10 cellular contexts compared by ENCODE assay signal in genomic region chr2:30503007-30503691, GRCh38. TPM values are rescaled to one million over a fixed set of nuclear protein-coding genes. Genes with fewer than 3 reads are reported as not detected.
DNase-seq lines count a peak whose midpoint lies in the region; TF ChIP-seq lines count a peak whose summit lies in the region.
"Had no signal": no experiment of that assay in that cellular context is flagged by ENCODE, and none has a peak within 500 bp of the region (broad histone marks: within the 10 kb centered on the region; RNA-seq: fewer than 3 reads in every experiment).

No MANE protein-coding gene starts in this region.

- peak overlapping the region; percentile 7; the same call in 1 of the 2 replicates for H3K4me2 ChIP-seq in OCI-LY3 (ENCODE audit: low read length)

- no peak overlapping the region for H3K9ac ChIP-seq in OCI-LY3 (ENCODE audit: low read length)

- H3K27ac ChIP-seq in OCI-LY3 (ENCODE audit: low read length) (no peak overlapping the region), tibial artery (peak overlapping the region; percentile 31 to 54), esophagus squamous epithelium (peak overlapping the region in 1 of 4 donors; percentile 16)

- H3K27ac Mint-ChIP-seq in activated naive CD4-positive, alpha-beta T cell treated with anti-CD3 and anti-CD28 coated beads, Interleukin-2, amount 10 ng/mL, durations not matched to agents 7 days and 5 days, result peak overlapping the region; percentile 31

- no peak for DNase-seq in activated naive CD4-positive, alpha-beta T cell treated with anti-CD3 and anti-CD28 coated beads, Interleukin-2, amount 10 ng/mL, durations not matched to agents 7 days and 5 days
- no peak for DNase-seq in activated naive CD4-positive, alpha-beta T cell treated with anti-CD3 and anti-CD28 coated beads, Interleukin-2, amount 50 U/mL, for 16 hours
- peak; percentile 48 for DNase-seq in fibroblast of pulmonary artery (ENCODE audit: low read depth)
- no peak for DNase-seq in tibial artery
- DNase-seq in erythroblast (lab: John Stamatoyannopoulos, UW), result no peak
- no peak for DNase-seq in esophagus squamous epithelium (lab: John Stamatoyannopoulos, UW)
- DNase-seq in ecto neural progenitor cell (ENCODE audit: low spot score), result no peak
- DNase-seq: NCI-H345; stimulated activated CD4-positive, alpha-beta T cell treated with anti-CD3 and anti-CD28 coated beads, Interleukin-4, amount 100 ng/mL, for 24 hours had no signal

- H3K4me3 Mint-ChIP-seq in activated naive CD4-positive, alpha-beta T cell treated with anti-CD3 and anti-CD28 coated beads, Interleukin-2, amount 10 ng/mL, durations not matched to agents 7 days and 5 days, result no peak overlapping the region

- H3K4me1 ChIP-seq in OCI-LY3 (ENCODE audit: low read length), result peaks cover 10% of the 10 kb centered on the region
- peaks cover 0 to 41% (median 3%) of the 10 kb centered on the region in 4 donors for H3K4me1 ChIP-seq in tibial artery
- H3K4me1 ChIP-seq in esophagus squamous epithelium, result peaks cover 0 to 11% (median 0%) of the 10 kb centered on the region in 3 donors

- H3K4me3 ChIP-seq in OCI-LY3 (ENCODE audit: low read length), result no peak overlapping the region
- no peak overlapping the region for H3K4me3 ChIP-seq in fibroblast of pulmonary artery (replicated peaks; ENCODE audit: low read depth, low read length)
- no peak overlapping the region for H3K4me3 ChIP-seq in tibial artery
- H3K4me3 ChIP-seq in esophagus squamous epithelium, result no peak overlapping the region

- peaks cover 19% of the 10 kb centered on the region; the same call in 1 of the 2 replicates for H3K9me3 ChIP-seq in OCI-LY3 (ENCODE audit: insufficient read depth, low read length)
- peaks cover 0 to 1% (median 0%) of the 10 kb centered on the region in 3 donors for H3K9me3 ChIP-seq in tibial artery
- H3K9me3 ChIP-seq in esophagus squamous epithelium, result peaks cover 0 to 15% (median 12%) of the 10 kb centered on the region in 3 donors

- no peaks in the 10 kb centered on the region for H3K27me3 ChIP-seq in OCI-LY3 (ENCODE audit: low read depth, low read length)
- no peaks in the 10 kb centered on the region for H3K27me3 ChIP-seq in tibial artery
- H3K27me3 ChIP-seq in esophagus squamous epithelium, result no peaks in the 10 kb centered on the region

- peaks cover 15% of the 10 kb centered on the region for H3K36me3 Mint-ChIP-seq in activated naive CD4-positive, alpha-beta T cell treated with anti-CD3 and anti-CD28 coated beads, Interleukin-2, amount 10 ng/mL, durations not matched to agents 7 days and 5 days

- TF ChIP-seq POLR2A in erythroblast (IDR thresholded peaks at IDR 0.05; ENCODE audit: low read length), result no peak
- TF ChIP-seq POLR2A in esophagus squamous epithelium (IDR thresholded peaks at IDR 0.05), result no peak

- H3K79me2 ChIP-seq in OCI-LY3 (ENCODE audit: low read length), result peaks cover 7% of the 10 kb centered on the region; the same call in 1 of the 2 replicates

- TF ChIP-seq CTCF in OCI-LY3 (IDR thresholded peaks at IDR 0.05; ENCODE audit: low read depth, low read length) (peak; percentile 28), fibroblast of pulmonary artery (IDR thresholded peaks at IDR 0.05; ENCODE audit: low read length, missing control alignments) (peak; percentile 27), tibial artery (IDR thresholded peaks at IDR 0.05) (peak; percentile 29 to 33), esophagus squamous epithelium (IDR thresholded peaks at IDR 0.05) (peak in 3 of 6 experiments; percentile 12 to 36 (median 25))

- peaks cover 22% of the 10 kb centered on the region for H3K9me3 Mint-ChIP-seq in activated naive CD4-positive, alpha-beta T cell treated with anti-CD3 and anti-CD28 coated beads, Interleukin-2, amount 10 ng/mL, durations not matched to agents 7 days and 5 days

- H3K4me1 Mint-ChIP-seq in activated naive CD4-positive, alpha-beta T cell treated with anti-CD3 and anti-CD28 coated beads, Interleukin-2, amount 10 ng/mL, durations not matched to agents 7 days and 5 days, result peaks cover 24% of the 10 kb centered on the region

- intact Hi-C loops in tibial artery (cut with DNase I; ENCODE audit: low total_unique reads) (loop anchor here (10.0 kb wide), 1 partner anchor 182 kb away; no protein-coding TSS in a partner anchor), esophagus squamous epithelium (cut with DNase I) (no loop called here)

- CTCF ChIA-PET in activated naive CD4-positive, alpha-beta T cell treated with anti-CD3 and anti-CD28 coated beads, Interleukin-2, amount 10 ng/mL, durations not matched to agents 7 days and 5 days (lab: Charles Lee), result no interaction called here

- H3K36me3 ChIP-seq in OCI-LY3 (replicated peaks; ENCODE audit: low read depth, low read length) (peaks cover 18% of the 10 kb centered on the region), tibial artery (no peaks in the 10 kb centered on the region), esophagus squamous epithelium (peaks cover 0 to 4% (median 0%) of the 10 kb centered on the region in 3 donors)

- H2AFZ ChIP-seq in OCI-LY3 (ENCODE audit: low read depth, low read length), result no peak overlapping the region

- peaks cover 5% of the 10 kb centered on the region; the same call in 1 of the 2 replicates for H4K20me1 ChIP-seq in OCI-LY3 (ENCODE audit: insufficient read depth, low read length)

- H3K27me3 Mint-ChIP-seq in activated naive CD4-positive, alpha-beta T cell treated with anti-CD3 and anti-CD28 coated beads, Interleukin-2, amount 10 ng/mL, durations not matched to agents 7 days and 5 days, result no peaks in the 10 kb centered on the region

- WGBS in esophagus squamous epithelium, 2 donors, result 81 to 89% methylated on average over 2 of the region's 2 CpGs

RNA-seq across cellular contexts. Expression of gene LCLAT1, which starts 56.1 kb away (rescaled TPM):
- 10 to 100 TPM; 11.9 to 13.5 (median 12.6) TPM for total RNA-seq in esophagus squamous epithelium
